Comparison of ENCODE assay signal across 17 cellular contexts in the genomic region with DNA sequence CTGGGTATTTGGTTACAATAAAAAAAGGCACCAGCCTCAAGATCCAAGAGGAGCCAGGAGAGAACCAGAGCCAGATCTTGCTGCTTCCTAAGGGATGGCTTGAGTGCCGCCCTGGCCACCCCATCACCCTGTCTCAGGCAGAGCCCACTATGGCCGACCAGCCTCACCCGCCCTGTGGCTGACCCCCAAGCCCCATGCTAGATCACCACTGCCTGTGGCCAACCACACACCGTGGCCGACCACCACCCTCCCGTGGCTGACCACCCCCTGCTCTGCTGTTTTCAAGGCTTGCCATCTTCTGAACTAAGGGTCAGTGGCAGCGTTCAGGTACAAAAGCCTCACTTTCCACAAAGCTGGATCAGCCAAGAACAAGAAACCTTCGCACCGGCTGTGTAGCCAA. TPM values are rescaled to one million over a fixed set of nuclear protein-coding genes. Genes with fewer than 3 reads are reported as not detected.
DNase-seq lines count a peak whose midpoint lies in the region; ATAC-seq, FAIRE-seq and TF ChIP-seq lines count a peak whose summit lies in the region.
"Had no signal": no experiment of that assay in that cellular context is flagged by ENCODE, and none has a peak within 500 bp of the region (broad histone marks: within the 10 kb centered on the region; RNA-seq: fewer than 3 reads in every experiment).

No MANE protein-coding gene starts in this region.

- H2AFZ ChIP-seq in HepG2 (ENCODE audit: low read length), result no peak overlapping the region
- H2AFZ ChIP-seq: GM23248 had no signal

- H3K27ac Mint-ChIP-seq in neural crest cell (ENCODE audit: unreplicated experiment), result peak overlapping the region; percentile 31
- H3K27ac Mint-ChIP-seq in stimulated activated effector memory CD8-positive, alpha-beta T cell treated with anti-CD3 and anti-CD28 coated beads, Interleukin-12 subunit alpha, Interleukin-12 subunit beta, amount 100 ng/mL, for 72 hours, result no peak overlapping the region
- H3K27ac Mint-ChIP-seq: CD4-positive, CD25-positive, alpha-beta regulatory T cell; CD8-positive, alpha-beta T cell had no signal

- BruUV-seq in HepG2 (replicated peaks; lab: Mats Ljungman, UMichigan), result no TSS peak

- H3K27me3 Mint-ChIP-seq in neural crest cell (ENCODE audit: low read depth), result no peaks in the 10 kb centered on the region

- H3K4me3 ChIP-seq in HepG2 (replicated peaks in 1 of 3; ENCODE audit: insufficient read depth in 1 of 3, low read depth in 2 of 3, low read length in 3 of 3) (no peak overlapping the region), colonic mucosa (no peak overlapping the region)
- H3K4me3 ChIP-seq: GM23248 had no signal

- H3K79me2 ChIP-seq in HepG2 (ENCODE audit: insufficient read depth, low read length), result no peaks in the 10 kb centered on the region

- in situ Hi-C loops in HepG2 (cut with HindIII; ENCODE audit: extremely low pct_ligation_motif_present, low pct_unique_long_range_greater_than_20kb) (no loop called here), KBM-7 (cut with MboI; ENCODE audit: low pct_unique_long_range_greater_than_20kb, low sequenced_read_pairs) (no loop called here)

- TF ChIP-seq POLR2A in HepG2 (IDR thresholded peaks at IDR 0.05; ENCODE audit: insufficient read depth in 1 of 2, low read depth in 2 of 2, low read length in 2 of 2), result no peak

- WGBS in HepG2 (ENCODE audit: low lambda C conversion rate), result 75% methylated on average over 4 of the region's 9 CpGs

- no peaks in the 10 kb centered on the region for H4K20me1 ChIP-seq in HepG2 (ENCODE audit: insufficient read depth, low read length)

- H3K4me3 Mint-ChIP-seq in neural crest cell, result no peak overlapping the region
- H3K4me3 Mint-ChIP-seq in stimulated activated effector memory CD8-positive, alpha-beta T cell treated with anti-CD3 and anti-CD28 coated beads, Interleukin-12 subunit alpha, Interleukin-12 subunit beta, amount 100 ng/mL, for 72 hours, result no peak overlapping the region
- H3K4me3 Mint-ChIP-seq: CD4-positive, CD25-positive, alpha-beta regulatory T cell; CD8-positive, alpha-beta T cell had no signal

- H3K27ac ChIP-seq in HepG2 (ENCODE audit: extremely low read length, insufficient read depth, low read length), result no peak overlapping the region
- H3K27ac ChIP-seq in colonic mucosa, result no peak overlapping the region
- H3K27ac ChIP-seq: C4-2B, GM23248 had no signal

- H3K27me3 ChIP-seq in HepG2 (ENCODE audit: control insufficient read depth in 1 of 2, insufficient read depth in 2 of 2, low read length in 2 of 2), result peaks cover 2 to 12% of the 10 kb centered on the region in 2 experiments
- no peaks in the 10 kb centered on the region for H3K27me3 ChIP-seq in colonic mucosa

- no peaks in the 10 kb centered on the region for H3K36me3 Mint-ChIP-seq in neural crest cell (ENCODE audit: low read depth)
- H3K36me3 Mint-ChIP-seq in stimulated activated effector memory CD8-positive, alpha-beta T cell treated with anti-CD3 and anti-CD28 coated beads, Interleukin-12 subunit alpha, Interleukin-12 subunit beta, amount 100 ng/mL, for 72 hours, result no peaks in the 10 kb centered on the region
- H3K36me3 Mint-ChIP-seq: CD4-positive, CD25-positive, alpha-beta regulatory T cell; CD8-positive, alpha-beta T cell had no signal

- no peaks in the 10 kb centered on the region for H3K9me3 Mint-ChIP-seq in neural crest cell
- H3K9me3 Mint-ChIP-seq in stimulated activated effector memory CD8-positive, alpha-beta T cell treated with anti-CD3 and anti-CD28 coated beads, Interleukin-12 subunit alpha, Interleukin-12 subunit beta, amount 100 ng/mL, for 72 hours, result no peaks in the 10 kb centered on the region
- H3K9me3 Mint-ChIP-seq: CD4-positive, CD25-positive, alpha-beta regulatory T cell; CD8-positive, alpha-beta T cell had no signal

- no peak for FAIRE-seq in HepG2 (lab: Jason Lieb, UNC)
- FAIRE-seq: G401.6, GM12892, H1 had no signal

- TF ChIP-seq EP300 in HepG2 (IDR thresholded peaks at IDR 0.05; ENCODE audit: low read depth in 2 of 2, low read length in 2 of 2), result no peak
- no peak for TF ChIP-seq EP300 in HepG2 (CRISPR knock-in tag; IDR thresholded peaks at IDR 0.05; ENCODE audit: borderline replicate concordance)

- peaks cover 16% of the 10 kb centered on the region for H3K4me1 Mint-ChIP-seq in neural crest cell
- H3K4me1 Mint-ChIP-seq in stimulated activated effector memory CD8-positive, alpha-beta T cell treated with anti-CD3 and anti-CD28 coated beads, Interleukin-12 subunit alpha, Interleukin-12 subunit beta, amount 100 ng/mL, for 72 hours, result no peaks in the 10 kb centered on the region
- H3K4me1 Mint-ChIP-seq: CD4-positive, CD25-positive, alpha-beta regulatory T cell had no signal

- DNase-seq in HepG2 (ENCODE audit: low spot score), result no peak
- no peak for DNase-seq in neural crest cell (ENCODE audit: low read depth, low spot score)
- no peak for DNase-seq in stimulated activated effector memory CD8-positive, alpha-beta T cell treated with anti-CD3 and anti-CD28 coated beads, Interleukin-12 subunit alpha, Interleukin-12 subunit beta, amount 100 ng/mL, for 72 hours (ENCODE audit: low spot score in 2 of 2)
- DNase-seq in colonic mucosa, result no peak
- DNase-seq in KBM-7, result no peak
- DNase-seq: Caco-2; CD4-positive, CD25-positive, alpha-beta regulatory T cell; CD8-positive, alpha-beta T cell; DMS153; DND-41; GM23248; HCEC 1CT had no signal

- ATAC-seq in HepG2 (peak; percentile 23; the same call in 1 of the 3 replicates), GM21825 (IDR thresholded peaks at IDR 0.05; ENCODE audit: unreplicated experiment) (no peak)
- peak; percentile 51 for ATAC-seq in stimulated activated effector memory CD8-positive, alpha-beta T cell treated with anti-CD3 and anti-CD28 coated beads, Interleukin-12 subunit alpha, Interleukin-12 subunit beta, amount 100 ng/mL, for 72 hours
- ATAC-seq: CD8-positive, alpha-beta T cell had no signal

- POLR2A ChIA-PET in HepG2 (lab: Yijun Ruan, JAX), result no interaction called here

- intact Hi-C loops in HepG2 (cut with micrococcal nuclease; ENCODE audit: unreplicated experiment) (no loop called here), colonic mucosa (cut with DNase I) (no loop called here)

- H3K36me3 ChIP-seq in HepG2 (replicated peaks in 1 of 2; ENCODE audit: control insufficient read depth in 1 of 2, insufficient read depth in 2 of 2, low read length in 2 of 2), result no peaks in the 10 kb centered on the region
- no peaks in the 10 kb centered on the region for H3K36me3 ChIP-seq in colonic mucosa

- TF ChIP-seq CTCF in HepG2 (CRISPR knock-in tag; IDR thresholded peaks at IDR 0.05), result no peak
- TF ChIP-seq CTCF in neural crest cell (conservative IDR thresholded peaks at IDR 0.05), result no peak
- TF ChIP-seq CTCF in colonic mucosa (IDR thresholded peaks at IDR 0.05), result no peak

- no peaks in the 10 kb centered on the region for H3K4me1 ChIP-seq in HepG2 (ENCODE audit: insufficient read depth, low read length)
- H3K4me1 ChIP-seq in colonic mucosa, result no peaks in the 10 kb centered on the region
- H3K4me1 ChIP-seq: Caco-2 had no signal

- H3K9me3 ChIP-seq in HepG2 (ENCODE audit: low read length), result no peaks in the 10 kb centered on the region
- no peaks in the 10 kb centered on the region for H3K9me3 ChIP-seq in colonic mucosa
- H3K9me3 ChIP-seq: Caco-2 had no signal

- TF ChIP-seq RAD21 in HepG2 (CRISPR knock-in tag; IDR thresholded peaks at IDR 0.05), result no peak

- no peak overlapping the region for H3K4me2 ChIP-seq in HepG2 (ENCODE audit: low read depth, low read length)

- CTCF ChIA-PET in HepG2 (lab: Yijun Ruan, JAX; ENCODE audit: low intra/inter-chr PET ratio, low total read pairs), result interaction anchor here (1.0 kb wide), 1 partner anchor 44 kb away, joined by 3 read pairs; no protein-coding TSS in a partner anchor

- no peak overlapping the region for H3K9ac ChIP-seq in HepG2 (ENCODE audit: insufficient read depth, low read depth, low read length)
- H3K9ac ChIP-seq in colonic mucosa (ENCODE audit: low read depth in 2 of 2, low read length in 2 of 2), result no peak overlapping the region
- H3K9ac ChIP-seq: GM23248 had no signal

RNA-seq across cellular contexts. Expression of a gene that starts 12.0 kb away (rescaled TPM):
- total RNA-seq in HepG2 (2016; rRNA removed; fragmentation: Illumina TruSeq; extraction: Trizol) (0.07 TPM in 1 of 2 replicates, not detected in the other), neural crest cell (21.9 and 23.3 TPM in 2 replicates), colonic mucosa (under 1 TPM; 0.66 to 0.74 TPM)
- total RNA-seq in HepG2 (2016; cell fraction: cytosol; rRNA removed; fragmentation: Illumina TruSeq; extraction: Trizol; ENCODE audit: low read depth), result not detected in 2 replicates
- total RNA-seq in HepG2 (2016; cell fraction: insoluble cytoplasmic fraction; rRNA removed; fragmentation: Illumina TruSeq; extraction: Trizol), result 0.11 TPM in 1 of 2 replicates, not detected in the other
- total RNA-seq in HepG2 (2016; cell fraction: membrane; rRNA removed; fragmentation: Illumina TruSeq; extraction: Trizol), result not detected in 2 replicates
- 0.25 and 0.37 TPM in 2 replicates for total RNA-seq in HepG2 (2016; cell fraction: nucleus; rRNA removed; fragmentation: Illumina TruSeq; extraction: Trizol)
- 0.10 and 0.15 TPM in 2 replicates for polyA plus RNA-seq in HepG2 (2011; rRNA removed)
- 0.05 and 0.06 TPM in 2 replicates for polyA plus RNA-seq in HepG2 (2011; cell fraction: cytosol; rRNA removed)
- 0.11 and 0.23 TPM in 2 replicates for polyA plus RNA-seq in HepG2 (2011; cell fraction: nucleus; rRNA removed)
- polyA plus RNA-seq in HepG2 (2012), result 0.08 and 0.20 TPM in 2 replicates
- not detected in 2 replicates for polyA plus RNA-seq in HepG2 (2016; cell fraction: cytosol; fragmentation: Illumina TruSeq; extraction: Trizol; ENCODE audit: low read depth)
- not detected in 2 replicates for polyA plus RNA-seq in HepG2 (2016; cell fraction: insoluble cytoplasmic fraction; fragmentation: Illumina TruSeq; extraction: Trizol; ENCODE audit: low read depth)
- 0.11 TPM in 1 of 2 replicates, not detected in the other for polyA plus RNA-seq in HepG2 (2016; cell fraction: membrane; fragmentation: Illumina TruSeq; extraction: Trizol; ENCODE audit: low read depth)
- polyA plus RNA-seq in HepG2 (2016; cell fraction: nucleus; fragmentation: Illumina TruSeq; extraction: Trizol; ENCODE audit: insufficient read depth, low read depth), result not detected in 2 replicates
- 0.08 and 0.75 TPM in 2 replicates for polyA minus RNA-seq in HepG2 (2011; rRNA and poly(A)+ RNA removed; ENCODE audit: low replicate concordance)
- polyA minus RNA-seq in HepG2 (2011; cell fraction: cytosol; rRNA and poly(A)+ RNA removed), result not detected in 2 replicates
- polyA minus RNA-seq in HepG2 (2011; cell fraction: nucleus; rRNA and poly(A)+ RNA removed), result 0.90 and 1.2 TPM in 2 replicates
- total RNA-seq: CD4-positive, CD25-positive, alpha-beta regulatory T cell had no signal
- polyA plus RNA-seq: GM23248 had no signal

RNA-seq across cellular contexts. Expression of a gene that starts 53.2 kb away (rescaled TPM):
- total RNA-seq in HepG2 (2016; rRNA removed; fragmentation: Illumina TruSeq; extraction: Trizol), result 38.6 and 45.0 TPM in 2 replicates
- total RNA-seq in HepG2 (2016; cell fraction: cytosol; rRNA removed; fragmentation: Illumina TruSeq; extraction: Trizol; ENCODE audit: low read depth), result 21.1 and 22.8 TPM in 2 replicates
- total RNA-seq in HepG2 (2016; cell fraction: insoluble cytoplasmic fraction; rRNA removed; fragmentation: Illumina TruSeq; extraction: Trizol), result 40.9 and 43.5 TPM in 2 replicates
- 31.1 and 33.1 TPM in 2 replicates for total RNA-seq in HepG2 (2016; cell fraction: membrane; rRNA removed; fragmentation: Illumina TruSeq; extraction: Trizol)
- total RNA-seq in HepG2 (2016; cell fraction: nucleus; rRNA removed; fragmentation: Illumina TruSeq; extraction: Trizol), result 35.1 and 40.6 TPM in 2 replicates
- 43.6 and 49.3 TPM in 2 replicates for polyA plus RNA-seq in HepG2 (2011; rRNA removed)
- polyA plus RNA-seq in HepG2 (2011; cell fraction: cytosol; rRNA removed), result 48.6 and 55.2 TPM in 2 replicates
- polyA plus RNA-seq in HepG2 (2011; cell fraction: nucleus; rRNA removed), result 27.3 and 28.8 TPM in 2 replicates
- polyA plus RNA-seq in HepG2 (2012), result 15.1 and 17.2 TPM in 2 replicates
- polyA plus RNA-seq in HepG2 (2016; cell fraction: cytosol; fragmentation: Illumina TruSeq; extraction: Trizol; ENCODE audit: low read depth), result 15.9 and 19.1 TPM in 2 replicates
- 46.8 and 48.4 TPM in 2 replicates for polyA plus RNA-seq in HepG2 (2016; cell fraction: insoluble cytoplasmic fraction; fragmentation: Illumina TruSeq; extraction: Trizol; ENCODE audit: low read depth)
- polyA plus RNA-seq in HepG2 (2016; cell fraction: membrane; fragmentation: Illumina TruSeq; extraction: Trizol; ENCODE audit: low read depth), result 23.9 and 24.2 TPM in 2 replicates
- polyA plus RNA-seq in HepG2 (2016; cell fraction: nucleus; fragmentation: Illumina TruSeq; extraction: Trizol; ENCODE audit: insufficient read depth, low read depth), result 63.6 and 69.2 TPM in 2 replicates
- 60.8 and 110 TPM in 2 replicates for polyA minus RNA-seq in HepG2 (2011; rRNA and poly(A)+ RNA removed; ENCODE audit: low replicate concordance)
- polyA minus RNA-seq in HepG2 (2011; cell fraction: cytosol; rRNA and poly(A)+ RNA removed), result 12.7 and 18.2 TPM in 2 replicates
- 49.6 and 56.1 TPM in 2 replicates for polyA minus RNA-seq in HepG2 (2011; cell fraction: nucleus; rRNA and poly(A)+ RNA removed)
- total RNA-seq in neural crest cell, result 60.4 and 61.0 TPM in 2 replicates
- 10 to 100 TPM; 16.1 to 37.6 TPM for total RNA-seq in colonic mucosa

Comparison
In these comparisons a context has a peak if more than half of its experiments do, and no peak if none do; other contexts are left out.
1. RNA of a gene that starts 12.0 kb away (total RNA-seq): 21.9 to 23.3 TPM in neural crest cell; 0.66 to 0.74 TPM in colonic mucosa and 0.07 to 0.37 TPM in HepG2; every median in the first group is over 10 times any median in the second.